In genomic region chr7:133853706-133854276, GRCh38 we compare ENCODE assay signal across 8 cellular contexts.
DNase-seq lines count a peak whose midpoint lies in the region; ATAC-seq and TF ChIP-seq lines count a peak whose summit lies in the region.

No MANE protein-coding gene starts in this region.

- ATAC-seq in GM21529 (IDR thresholded peaks at IDR 0.05; ENCODE audit: unreplicated experiment) (peak; percentile 81), gastrocnemius medialis (peak; percentile 77 to 82), HG02870 (IDR thresholded peaks at IDR 0.05; ENCODE audit: unreplicated experiment) (no peak)

- H3K4me1 ChIP-seq in gastrocnemius medialis: peaks cover 16 to 21% of the 10 kb centered on the region in 2 donors

- peak in 2 of 5 experiments; percentile 28 to 48 for TF ChIP-seq CTCF in gastrocnemius medialis (IDR thresholded peaks at IDR 0.05 in 4 of 5, conservative IDR thresholded peaks at IDR 0.05 in 1 of 5)

- in situ Hi-C loops in gastrocnemius medialis (cut with MboI; ENCODE audit: low sequenced_read_pairs in 4 of 4): no loop called here

- DNase-seq in NCI-H345 (lab: John Stamatoyannopoulos, UW) (peak; percentile 63), NCI-H345 treated with DMSO at 0.1 percent for 48 hours (lab: John Stamatoyannopoulos, UW; ENCODE audit: unreplicated experiment) (no peak), LoVo (ENCODE audit: low spot score) (peak; percentile 80), SK-N-DZ (ENCODE audit: low spot score) (peak; percentile 37), fibroblast of gingiva (ENCODE audit: low read depth) (peak; percentile 94), gastrocnemius medialis (peak; percentile 22 to 49)

- intact Hi-C loops in gastrocnemius medialis (cut with DNase I; ENCODE audit: low total_unique reads): loop anchor here (1.0 to 5.0 kb wide), 2 partner anchors 56 to 177 kb away; no protein-coding TSS in a partner anchor

- peak overlapping the region in 3 of 4 donors; percentile 0 to 61 (median 43) for H3K27ac ChIP-seq in gastrocnemius medialis

- no peak overlapping the region for H3K4me3 ChIP-seq in gastrocnemius medialis

- H3K27me3 ChIP-seq in gastrocnemius medialis: no peaks in the 10 kb centered on the region

- H3K36me3 ChIP-seq in gastrocnemius medialis: no peaks in the 10 kb centered on the region

- TF ChIP-seq POLR2A in gastrocnemius medialis (IDR thresholded peaks at IDR 0.05): no peak

- H3K9me3 ChIP-seq in gastrocnemius medialis: no peaks in the 10 kb centered on the region
